ENCODE assay signal across 36 cellular contexts in the genomic region with DNA sequence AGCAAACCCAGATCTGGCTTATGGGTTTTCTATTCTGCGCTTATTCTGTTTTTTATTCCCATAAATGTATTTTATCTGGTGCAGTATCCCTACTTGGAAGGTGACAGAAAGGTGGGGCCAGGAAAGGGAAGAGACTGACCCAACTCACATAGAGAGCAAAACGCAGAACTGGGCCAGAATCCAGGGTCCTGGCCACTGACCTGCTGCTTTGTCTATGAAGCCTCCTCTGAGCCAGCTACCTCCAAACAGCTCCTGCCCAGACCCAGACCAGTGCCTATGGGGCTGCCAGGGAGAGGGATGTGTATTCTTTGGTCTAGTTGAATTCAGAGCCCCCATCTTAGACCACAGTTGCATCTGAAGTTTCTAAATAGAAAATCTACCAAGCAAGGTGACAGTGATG. TPM values are rescaled to one million over a fixed set of nuclear protein-coding genes. Genes with fewer than 3 reads are reported as not detected.
"Had no signal": no experiment of that assay in that cellular context is flagged by ENCODE, and none has a peak within 500 bp of the region (broad histone marks: within the 10 kb centered on the region; RNA-seq: fewer than 3 reads in every experiment).

No MANE protein-coding gene starts in this region.

- H3K9me3 ChIP-seq: ascending aorta, colonic mucosa, neutrophil, pancreas, prostate gland, SK-N-SH, testis, transverse colon, vagina had no signal

- H3K36me3 ChIP-seq: ascending aorta, brain microvascular endothelial cell, colonic mucosa, gastroesophageal sphincter, neutrophil, pancreas, prostate gland, transverse colon, vagina, WERI-Rb-1 had no signal

- H3K27me3 ChIP-seq: ascending aorta, brain microvascular endothelial cell, colonic mucosa, gastroesophageal sphincter, neutrophil, pancreas, testis, transverse colon, vagina had no signal

- H3K4me1 ChIP-seq: ascending aorta, colonic mucosa, gastroesophageal sphincter, pancreas, prostate gland, testis, transverse colon had no signal

- H3K27ac ChIP-seq: ascending aorta, brain microvascular endothelial cell, colonic mucosa, gastroesophageal sphincter, neutrophil, pancreas, prostate gland, testis, transverse colon, vagina, WERI-Rb-1 had no signal

- DNase-seq: activated CD4-positive, alpha-beta T cell treated with anti-CD3 and anti-CD28 coated beads for 48 hours; activated CD4-positive, alpha-beta T cell treated with anti-CD3 and anti-CD28 coated beads, Interleukin-2, amount 50 U/mL, for 48 hours; activated CD8-positive, alpha-beta memory T cell treated with anti-CD3 and anti-CD28 coated beads for 24 hours; activated effector memory CD4-positive, alpha-beta T cell treated with Interleukin-2 at 50 U/mL for 16 hours; activated naive CD4-positive, alpha-beta T cell treated with Interleukin-2 at 50 U/mL for 16 hours; brain microvascular endothelial cell; central memory CD4-positive, alpha-beta T cell; colonic mucosa; effector memory CD4-positive, alpha-beta T cell; immature natural killer cell; mesendoderm; pancreas; stimulated activated naive CD4-positive, alpha-beta T cell; SW 1271; T-helper 9 cell; testis; transverse colon; WERI-Rb-1 had no signal

- H3K4me3 ChIP-seq: ascending aorta, colonic mucosa, gastroesophageal sphincter, lung, pancreas, prostate gland, smooth muscle cell, testis, transverse colon, vagina had no signal

- ATAC-seq: activated CD4-positive, CD25-positive, alpha-beta regulatory T cell treated with anti-CD3 and anti-CD28 coated beads, Interleukin-2, amount 50 U/mL, for 24 hours; gastroesophageal sphincter; left lobe of liver had no signal

RNA-seq across cellular contexts. Expression of gene CES5A, which starts 36.4 kb away (rescaled TPM):
- total RNA-seq: ascending aorta; colonic mucosa; dermis microvascular lymphatic vessel endothelial cell; epithelial cell of proximal tubule; fibroblast of lung; fibroblast of villous mesenchyme; gastroesophageal sphincter; kidney epithelial cell; lung; mononuclear cell; natural killer cell treated with Interleukin-12 subunit alpha and Interleukin-12 subunit beta and Interleukin-15 and Interleukin-18, amount 100 ng/mL, for 72 hours; pancreas; prostate gland; smooth muscle cell; transverse colon; vagina had no signal
- polyA plus RNA-seq: adipose tissue, fibroblast of lung, immature natural killer cell, lung, pancreas, SK-N-SH, smooth muscle cell had no signal
